In the genomic region with DNA sequence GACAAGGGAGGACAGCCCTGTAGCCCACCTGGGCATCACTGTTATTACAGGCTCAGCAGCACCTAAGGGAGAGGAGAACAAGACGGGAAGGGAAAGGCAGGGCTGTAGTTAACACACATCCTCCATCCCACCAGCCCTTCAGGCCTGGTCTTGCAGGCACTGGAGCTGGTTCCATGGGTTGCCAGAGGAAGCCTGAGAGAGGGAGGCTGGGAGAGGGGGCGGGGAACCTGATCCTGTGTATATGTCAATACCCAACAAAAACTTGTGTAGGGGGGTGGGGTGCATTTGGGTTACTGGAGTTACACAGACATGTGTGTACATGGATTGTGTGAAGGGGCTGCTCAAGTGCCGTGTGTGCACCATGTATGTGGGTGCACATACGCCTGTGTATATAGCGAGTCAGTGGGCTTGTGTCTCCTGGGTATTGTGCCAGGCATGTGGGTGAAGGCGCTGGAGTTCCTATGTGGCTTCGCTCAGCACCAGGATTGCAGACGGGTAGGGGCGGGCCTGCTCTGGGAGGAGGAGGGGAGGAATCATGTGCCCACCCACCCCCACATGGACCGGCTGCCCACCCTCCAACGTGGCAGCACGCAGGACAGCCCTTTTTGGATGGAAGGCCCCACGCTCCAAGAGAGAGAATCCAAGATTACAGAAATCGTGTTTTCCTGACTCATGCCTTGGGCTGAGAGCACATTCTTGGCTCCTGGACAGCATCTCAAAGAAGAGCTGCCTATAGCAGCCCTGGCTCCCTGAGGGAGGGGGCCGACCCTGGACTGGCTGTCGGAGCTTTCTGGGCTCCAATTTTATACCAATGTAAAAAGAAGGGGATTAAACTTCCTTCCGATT, we compare ENCODE assay signal across 9 cellular contexts. TPM values are rescaled to one million over a fixed set of nuclear protein-coding genes. Genes with fewer than 3 reads are reported as not detected.
DNase-seq lines count a peak whose midpoint lies in the region; ATAC-seq and TF ChIP-seq lines count a peak whose summit lies in the region.
"Had no signal": no experiment of that assay in that cellular context is flagged by ENCODE, and none has a peak within 500 bp of the region (broad histone marks: within the 10 kb centered on the region; RNA-seq: fewer than 3 reads in every experiment).

No MANE protein-coding gene starts in this region.

- DNase-seq in Daoy (ENCODE audit: low read depth) (peak; percentile 84), amniotic stem cell (lab: John Stamatoyannopoulos, UW) (peak; percentile 86), cardiac septum (ENCODE audit: low spot score) (peak; percentile 82), gastrocnemius medialis (no peak), H7 (no peak), NCI-H1105 (lab: John Stamatoyannopoulos, UW) (no peak), GM13976 (ENCODE audit: low spot score) (no peak)
- DNase-seq: NCI-H1105 treated with DMSO at 0.1 percent for 48 hours had no signal

- no peak for TF ChIP-seq POLR2A in gastrocnemius medialis (IDR thresholded peaks at IDR 0.05)

- TF ChIP-seq CTCF in gastrocnemius medialis (IDR thresholded peaks at IDR 0.05 in 4 of 5, conservative IDR thresholded peaks at IDR 0.05 in 1 of 5) (no peak), GM13976 (IDR thresholded peaks at IDR 0.05; ENCODE audit: borderline replicate concordance, control extremely low read depth, extremely low read depth, insufficient read depth, missing control alignments) (no peak)

- H3K4me1 ChIP-seq in gastrocnemius medialis: peaks cover 30 to 36% of the 10 kb centered on the region in 2 donors

- intact Hi-C loops in cardiac septum (cut with DNase I) (no loop called here), gastrocnemius medialis (cut with DNase I; ENCODE audit: low total_unique reads) (no loop called here)

- in situ Hi-C loops in gastrocnemius medialis (cut with MboI; ENCODE audit: low sequenced_read_pairs in 4 of 4): no loop called here
- in situ Hi-C loops in GM13976 (cut with MboI; ENCODE audit: low sequenced_read_pairs, unreplicated experiment): no loop called here

- H3K4me3 ChIP-seq in gastrocnemius medialis (no peak overlapping the region), H7 (ENCODE audit: insufficient read depth, low read depth, low read length) (no peak overlapping the region)

- H3K27me3 ChIP-seq in gastrocnemius medialis: no peaks in the 10 kb centered on the region
- no peaks in the 10 kb centered on the region for H3K27me3 ChIP-seq in H7 (ENCODE audit: control insufficient read depth, insufficient read depth, low read length)

- ATAC-seq in gastrocnemius medialis: no peak
- ATAC-seq in GM19467 (IDR thresholded peaks at IDR 0.05; ENCODE audit: unreplicated experiment): no peak

- no peaks in the 10 kb centered on the region for H3K9me3 ChIP-seq in gastrocnemius medialis

- no peaks in the 10 kb centered on the region for H3K36me3 ChIP-seq in gastrocnemius medialis
- H3K36me3 ChIP-seq in H7 (replicated peaks; ENCODE audit: control insufficient read depth, insufficient read depth, low read length): no peaks in the 10 kb centered on the region

- peak overlapping the region; percentile 95 to 100 (median 99) for H3K27ac ChIP-seq in gastrocnemius medialis

RNA-seq across cellular contexts. Expression of a gene that starts 4.2 kb away (rescaled TPM):
- total RNA-seq in Daoy (2014; rRNA removed; shearing (Covaris generic)): 300 and 415 TPM in 2 replicates
- 133 TPM for total RNA-seq in cardiac septum
- 10 to 100 TPM; 18.5 to 42.4 (median 34.8) TPM for total RNA-seq in gastrocnemius medialis
- 540 and 638 TPM in 2 replicates for total RNA-seq in H7 (2014; rRNA removed; shearing (Covaris generic))

RNA-seq across cellular contexts. Expression of a gene that starts 32.1 kb away (rescaled TPM):
- total RNA-seq in Daoy (2014; rRNA removed; shearing (Covaris generic)): 2.6 and 3.7 TPM in 2 replicates
- total RNA-seq in cardiac septum (6.9 TPM), gastrocnemius medialis (10 to 100 TPM in 3 of 4 donors, 1 to 10 TPM in 1; 5.6 to 12.6 (median 11.2) TPM)
- 11.2 and 12.5 TPM in 2 replicates for total RNA-seq in H7 (2014; rRNA removed; shearing (Covaris generic))

Comparison
In these comparisons a context has a peak if more than half of its experiments do, and no peak if none do; other contexts are left out.
1. DNase-seq: peak in Daoy (single experiment), amniotic stem cell (single experiment) and cardiac septum (single experiment); none in gastrocnemius medialis (0 of 2), H7 (single experiment), NCI-H1105 (single experiment) and GM13976 (single experiment).